25 cellular contexts compared by ENCODE assay signal in genomic region chr5:128409401-128409800, GRCh38.
A peak's percentile ranks its signal among the peaks of the same experiment; 100 is the strongest.
DNase-seq lines count a peak whose midpoint lies in the region; ATAC-seq, FAIRE-seq and TF ChIP-seq lines count a peak whose summit lies in the region.
"Had no signal": no experiment of that assay in that cellular context is flagged by ENCODE, and none has a peak within 500 bp of the region (broad histone marks: within the 10 kb centered on the region; RNA-seq: fewer than 3 reads in every experiment).

No MANE protein-coding gene starts in this region.

- no peak for ATAC-seq in mucosa of descending colon
- ATAC-seq in GM18520 (IDR thresholded peaks at IDR 0.05; ENCODE audit: unreplicated experiment) = no peak
- ATAC-seq: A549, right lobe of liver, WTC11 had no signal

- dilution Hi-C loops in keratinocyte (cut with MboI; ENCODE audit: extremely low pct_ligation_motif_present, low sequenced_read_pairs) = no loop called here

- no peak overlapping the region for H3K4me3 Mint-ChIP-seq in glutamatergic neuron (ENCODE audit: unreplicated experiment)
- H3K4me3 Mint-ChIP-seq: T-helper 2 cell treated with Interferon-gamma antibody and Interleukin-4, amounts not matched to agents 5 μg/mL and 100 μg/mL, for 36 hours; WTC11 had no signal

- no peaks in the 10 kb centered on the region for H3K27me3 Mint-ChIP-seq in glutamatergic neuron (ENCODE audit: unreplicated experiment)

- peak overlapping the region; percentile 0 for H3K27ac ChIP-seq in brain microvascular endothelial cell
- H3K27ac ChIP-seq in keratinocyte (ENCODE audit: control insufficient read depth, insufficient read depth, low read length) = no peak overlapping the region
- H3K27ac ChIP-seq: A549, BLaER1, right lobe of liver had no signal

- H3K4me3 ChIP-seq in brain microvascular endothelial cell (ENCODE audit: low read depth, low read length) (no peak overlapping the region), keratinocyte (ENCODE audit: control insufficient read depth in 2 of 3, extremely low read depth in 1 of 3, insufficient read depth in 2 of 3, low read depth in 1 of 3, low read length in 3 of 3) (no peak overlapping the region), mucosa of descending colon (no peak overlapping the region)
- H3K4me3 ChIP-seq: A549, BLaER1, heart left ventricle, right lobe of liver had no signal

- no peak overlapping the region for H3K27ac Mint-ChIP-seq in glutamatergic neuron (ENCODE audit: unreplicated experiment)
- H3K27ac Mint-ChIP-seq: T-helper 2 cell treated with Interferon-gamma antibody and Interleukin-4, amounts not matched to agents 5 μg/mL and 100 μg/mL, for 36 hours had no signal

- no peak overlapping the region for H2AFZ ChIP-seq in keratinocyte (ENCODE audit: control insufficient read depth, low read length)

- peaks cover 6% of the 10 kb centered on the region for H3K4me1 Mint-ChIP-seq in glutamatergic neuron (ENCODE audit: low read depth, unreplicated experiment)

- H3K4me1 ChIP-seq in keratinocyte (ENCODE audit: control insufficient read depth, extremely low read depth, insufficient read depth, low read length) = peaks cover 21% of the 10 kb centered on the region
- no peaks in the 10 kb centered on the region for H3K4me1 ChIP-seq in mucosa of descending colon (ENCODE audit: low read depth)
- H3K4me1 ChIP-seq: BLaER1, right lobe of liver had no signal

- H3K9me3 Mint-ChIP-seq in glutamatergic neuron (ENCODE audit: unreplicated experiment) = peaks cover 2% of the 10 kb centered on the region
- H3K9me3 Mint-ChIP-seq: T-helper 2 cell treated with Interferon-gamma antibody and Interleukin-4, amounts not matched to agents 5 μg/mL and 100 μg/mL, for 36 hours had no signal

- no peaks in the 10 kb centered on the region for H3K9me1 ChIP-seq in keratinocyte (ENCODE audit: control insufficient read depth, extremely low read depth, insufficient read depth, low read length)

- H3K79me2 ChIP-seq in keratinocyte (ENCODE audit: control insufficient read depth, insufficient read depth, low read length) = no peaks in the 10 kb centered on the region

- H3K9me3 ChIP-seq in keratinocyte (ENCODE audit: control insufficient read depth, low read depth, low read length) = no peaks in the 10 kb centered on the region
- H3K9me3 ChIP-seq in mucosa of descending colon = no peaks in the 10 kb centered on the region
- H3K9me3 ChIP-seq: BLaER1, right lobe of liver had no signal

- H3K27me3 ChIP-seq in brain microvascular endothelial cell (replicated peaks) (no peaks in the 10 kb centered on the region), keratinocyte (ENCODE audit: control insufficient read depth, extremely low read depth, insufficient read depth, low read length) (no peaks in the 10 kb centered on the region)
- H3K27me3 ChIP-seq: BLaER1, heart left ventricle, right lobe of liver had no signal

- FAIRE-seq in keratinocyte (lab: Jason Lieb, UNC) = peak; percentile 83
- FAIRE-seq: A549, urothelium cell line had no signal

- H3K36me3 ChIP-seq in brain microvascular endothelial cell (replicated peaks) (no peaks in the 10 kb centered on the region), keratinocyte (ENCODE audit: control insufficient read depth in 2 of 2, extremely low read depth in 1 of 2, insufficient read depth in 2 of 2, low read length in 2 of 2) (peaks cover 5 to 10% of the 10 kb centered on the region in 2 experiments), mucosa of descending colon (ENCODE audit: low read depth) (no peaks in the 10 kb centered on the region)
- H3K36me3 ChIP-seq: BLaER1, heart left ventricle, right lobe of liver had no signal

- H3K9ac ChIP-seq in keratinocyte (ENCODE audit: control insufficient read depth, extremely low read depth, insufficient read depth, low read length) = no peak overlapping the region
- H3K9ac ChIP-seq: BLaER1 had no signal

- intact Hi-C loops in mucosa of descending colon (cut with DNase I, micrococcal nuclease) = no loop called here

- TF ChIP-seq CTCF in brain microvascular endothelial cell (IDR thresholded peaks at IDR 0.05; ENCODE audit: low read depth, low read length, missing control alignments) (no peak), keratinocyte (optimal IDR thresholded peaks at IDR 0.05 in 1 of 3, IDR thresholded peaks at IDR 0.05 in 1 of 3, conservative IDR thresholded peaks at IDR 0.05 in 1 of 3; ENCODE audit: extremely low read depth in 1 of 3, insufficient read depth in 2 of 3, low read length in 3 of 3) (no peak), mucosa of descending colon (IDR thresholded peaks at IDR 0.05) (no peak), glutamatergic neuron (IDR thresholded peaks at IDR 0.05; ENCODE audit: partially characterized antibody, unreplicated experiment) (no peak)

- H4K20me1 ChIP-seq in keratinocyte (ENCODE audit: control insufficient read depth, extremely low read depth, insufficient read depth, low read length) = no peaks in the 10 kb centered on the region
- H4K20me1 ChIP-seq: BLaER1 had no signal

- H3K36me3 Mint-ChIP-seq in glutamatergic neuron (ENCODE audit: unreplicated experiment) = no peaks in the 10 kb centered on the region

- in situ Hi-C loops in brain microvascular endothelial cell (cut with HindIII; ENCODE audit: low pct_ligation_motif_present, low sequenced_read_pairs) = no loop called here

- peak overlapping the region; percentile 33 for H3K4me2 ChIP-seq in keratinocyte (ENCODE audit: control insufficient read depth, extremely low read depth, insufficient read depth, low read depth, low read length)
- H3K4me2 ChIP-seq: A549, BLaER1 had no signal

- DNase-seq in A172 (ENCODE audit: low spot score) (peak; percentile 67), HT1080 (ENCODE audit: low read depth) (peak; percentile 13), brain microvascular endothelial cell (no peak), keratinocyte (ENCODE audit: low read depth, low spot score) (no peak), mucosa of descending colon (no peak), glutamatergic neuron (no peak), SW 1271 (lab: John Stamatoyannopoulos, UW) (no peak)
- DNase-seq: activated CD4-positive, alpha-beta T cell treated with anti-CD3 and anti-CD28 coated beads, Interleukin-2, amount 50 U/mL, for 48 hours; activated gamma-delta T cell; central memory CD4-positive, alpha-beta T cell; effector CD8-positive, alpha-beta T cell; GF-D8; heart left ventricle; KG1; MV-4-11; NCI-H1694 treated with DMSO at 0.1 percent for 48 hours; NCI-H774; occipital lobe; right lobe of liver had no signal

Comparison
In these comparisons a context has a peak if more than half of its experiments do, and no peak if none do; other contexts are left out.
1. DNase-seq: peak in A172 (single experiment) and HT1080 (single experiment); none in brain microvascular endothelial cell (single experiment), keratinocyte (single experiment), mucosa of descending colon (0 of 3), glutamatergic neuron (single experiment) and SW 1271 (0 of 2).